ENCODE assay signal across 18 cellular contexts in the genomic region with DNA sequence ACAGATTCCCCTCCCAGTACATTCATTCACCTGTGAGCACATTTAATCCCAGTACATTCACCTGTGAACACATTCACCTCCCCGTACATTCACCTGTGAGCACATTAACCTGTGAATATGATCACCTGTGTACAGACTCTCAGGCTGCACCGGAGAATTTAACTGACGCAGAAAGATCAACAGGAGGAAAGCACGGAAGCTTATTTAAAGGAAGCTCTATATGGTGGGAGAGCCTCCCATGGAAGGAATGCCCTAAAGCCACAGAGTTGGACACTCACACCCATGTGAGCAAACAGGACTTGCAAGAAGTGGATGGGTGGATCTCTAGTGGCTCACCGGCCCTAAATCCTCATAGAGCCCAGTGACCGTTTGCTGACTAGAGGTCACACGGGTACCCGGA.
"Had no signal": no experiment of that assay in that cellular context is flagged by ENCODE, and none has a peak within 500 bp of the region (broad histone marks: within the 10 kb centered on the region; RNA-seq: fewer than 3 reads in every experiment).

No MANE protein-coding gene starts in this region.

- DNase-seq: activated CD4-positive, alpha-beta T cell treated with anti-CD3 and anti-CD28 coated beads, Interleukin-2, amount 50 U/mL, for 4 hours; activated naive CD4-positive, alpha-beta T cell treated with anti-CD3 and anti-CD28 coated beads, Interleukin-2, amount 10 ng/mL, durations not matched to agents 7 days and 5 days; activated T-cell treated with anti-CD3 and anti-CD28 coated beads, Interleukin-2, amount 50 U/mL, for 48 hours; amygdala; foreskin melanocyte; hippocampal formation; left ventricle myocardium superior; midbrain; psoas muscle; spleen; stimulated activated CD4-positive, alpha-beta T cell treated with anti-CD3 and anti-CD28 coated beads, Interleukin-4, amount 100 ng/mL, for 1 hour; stimulated activated naive CD4-positive, alpha-beta T cell treated with Interleukin-2 at 50 U/mL for 16 hours; T-helper 1 cell had no signal

- ATAC-seq: left ventricle myocardium superior; natural killer cell treated with Interleukin-12 subunit alpha and Interleukin-12 subunit beta and Interleukin-15 and Interleukin-18, amount 100 ng/mL, for 72 hours; psoas muscle; WTC11 had no signal

- H3K27me3 ChIP-seq: ovary, right atrium auricular region had no signal

- H3K27ac ChIP-seq: cardiac muscle cell, ovary, psoas muscle, right atrium auricular region, spleen had no signal

- H3K9me3 ChIP-seq: ovary, psoas muscle, right atrium auricular region, spleen had no signal

- H3K4me3 ChIP-seq: cardiac muscle cell, ovary, psoas muscle, right atrium auricular region, spleen had no signal

- H3K36me3 ChIP-seq: cardiac muscle cell, ovary, right atrium auricular region, spleen had no signal
